9 cellular contexts compared by ENCODE assay signal in genomic region chr16:50202926-50203624, GRCh38. TPM values are rescaled to one million over a fixed set of nuclear protein-coding genes. Genes with fewer than 3 reads are reported as not detected.
DNase-seq lines count a peak whose midpoint lies in the region; ATAC-seq and TF ChIP-seq lines count a peak whose summit lies in the region.
"Had no signal": no experiment of that assay in that cellular context is flagged by ENCODE, and none has a peak within 500 bp of the region (broad histone marks: within the 10 kb centered on the region; RNA-seq: fewer than 3 reads in every experiment).

No MANE protein-coding gene starts in this region.

- peak overlapping the region in 3 of 4 donors; percentile 40 to 74 (median 70) for H3K27ac ChIP-seq in tibial nerve
- H3K27ac ChIP-seq: C4-2B had no signal

- no peaks in the 10 kb centered on the region for H3K36me3 ChIP-seq in tibial nerve

- H3K4me1 ChIP-seq in tibial nerve, result peaks cover 0 to 58% (median 28%) of the 10 kb centered on the region in 4 donors

- TF ChIP-seq POLR2A in tibial nerve (IDR thresholded peaks at IDR 0.05), result no peak

- peak overlapping the region; percentile 54 for H3K4me3 Mint-ChIP-seq in T-helper 2 cell treated with Interferon-gamma antibody and Interleukin-4, amounts not matched to agents 5 μg/mL and 100 μg/mL, for 36 hours
- no peak overlapping the region for H3K4me3 Mint-ChIP-seq in activated CD4-positive, alpha-beta memory T cell treated with anti-CD3 and anti-CD28 coated beads, Interleukin-2, amount 10 ng/mL, durations not matched to agents 7 days and 5 days

- H3K36me3 Mint-ChIP-seq in T-helper 2 cell treated with Interferon-gamma antibody and Interleukin-4, amounts not matched to agents 5 μg/mL and 100 μg/mL, for 36 hours (ENCODE audit: low read depth), result peaks cover 1% of the 10 kb centered on the region
- H3K36me3 Mint-ChIP-seq in activated CD4-positive, alpha-beta memory T cell treated with anti-CD3 and anti-CD28 coated beads, Interleukin-2, amount 10 ng/mL, durations not matched to agents 7 days and 5 days (ENCODE audit: low read depth), result peaks cover 2% of the 10 kb centered on the region

- CTCF ChIA-PET in activated CD4-positive, alpha-beta memory T cell treated with anti-CD3 and anti-CD28 coated beads, Interleukin-2, amount 10 ng/mL, durations not matched to agents 7 days and 5 days (lab: Charles Lee), result interaction anchor here (0.6 to 8.2 kb wide), 8 partner anchors 8 to 603 kb away, joined by 3 to 85 read pairs (median 4); partner anchors contain the start of gene CNEP1R1

- no peaks in the 10 kb centered on the region for H3K9me3 ChIP-seq in tibial nerve

- in situ Hi-C loops in astrocyte of the spinal cord (cut with HindIII; ENCODE audit: low sequenced_read_pairs), result no loop called here

- WGBS in tibial nerve, 2 donors, result 43% methylated on average over 5 of the region's 5 CpGs

- H3K27ac Mint-ChIP-seq in T-helper 2 cell treated with Interferon-gamma antibody and Interleukin-4, amounts not matched to agents 5 μg/mL and 100 μg/mL, for 36 hours, result peak overlapping the region; percentile 51
- H3K27ac Mint-ChIP-seq in activated CD4-positive, alpha-beta memory T cell treated with anti-CD3 and anti-CD28 coated beads, Interleukin-2, amount 10 ng/mL, durations not matched to agents 7 days and 5 days, result no peak overlapping the region

- H3K27me3 Mint-ChIP-seq in T-helper 2 cell treated with Interferon-gamma antibody and Interleukin-4, amounts not matched to agents 5 μg/mL and 100 μg/mL, for 36 hours (ENCODE audit: low read depth), result no peaks in the 10 kb centered on the region
- no peaks in the 10 kb centered on the region for H3K27me3 Mint-ChIP-seq in activated CD4-positive, alpha-beta memory T cell treated with anti-CD3 and anti-CD28 coated beads, Interleukin-2, amount 10 ng/mL, durations not matched to agents 7 days and 5 days

- no peaks in the 10 kb centered on the region for H3K27me3 ChIP-seq in tibial nerve

- intact Hi-C loops in left colon (cut with DNase I, micrococcal nuclease), result no loop called here

- TF ChIP-seq CTCF in astrocyte of the spinal cord (IDR thresholded peaks at IDR 0.05; ENCODE audit: low read depth, low read length) (no peak), tibial nerve (IDR thresholded peaks at IDR 0.05) (no peak)

- no peaks in the 10 kb centered on the region for H3K9me3 Mint-ChIP-seq in T-helper 2 cell treated with Interferon-gamma antibody and Interleukin-4, amounts not matched to agents 5 μg/mL and 100 μg/mL, for 36 hours
- H3K9me3 Mint-ChIP-seq in activated CD4-positive, alpha-beta memory T cell treated with anti-CD3 and anti-CD28 coated beads, Interleukin-2, amount 10 ng/mL, durations not matched to agents 7 days and 5 days, result no peaks in the 10 kb centered on the region

- H3K4me3 ChIP-seq in astrocyte of the spinal cord (ENCODE audit: low read depth, low read length) (no peak overlapping the region), tibial nerve (no peak overlapping the region)

- ATAC-seq in left colon (peak; percentile 72), HG02870 (IDR thresholded peaks at IDR 0.05; ENCODE audit: unreplicated experiment) (no peak)

- TF ChIP-seq EP300 in tibial nerve (IDR thresholded peaks at IDR 0.05), result peak in 1 of 2 donors; percentile 36

- POLR2A ChIA-PET in activated CD4-positive, alpha-beta memory T cell treated with anti-CD3 and anti-CD28 coated beads, Interleukin-2, amount 10 ng/mL, durations not matched to agents 7 days and 5 days (lab: Charles Lee), result interaction anchor here (1.4 kb wide), 1 partner anchor 48 kb away, joined by 3 read pairs; no protein-coding TSS in a partner anchor

- H3K4me1 Mint-ChIP-seq in T-helper 2 cell treated with Interferon-gamma antibody and Interleukin-4, amounts not matched to agents 5 μg/mL and 100 μg/mL, for 36 hours (ENCODE audit: low read depth), result peaks cover 29% of the 10 kb centered on the region
- H3K4me1 Mint-ChIP-seq in activated CD4-positive, alpha-beta memory T cell treated with anti-CD3 and anti-CD28 coated beads, Interleukin-2, amount 10 ng/mL, durations not matched to agents 7 days and 5 days, result peaks cover 42% of the 10 kb centered on the region

- DNase-seq in T-helper 2 cell treated with Interferon-gamma antibody and Interleukin-4, amounts not matched to agents 5 μg/mL and 100 μg/mL, for 36 hours (ENCODE audit: low spot score), result no peak
- no peak for DNase-seq in T-helper 2 cell
- peak; percentile 95 for DNase-seq in astrocyte of the spinal cord (ENCODE audit: low read depth, low spot score)
- DNase-seq in left colon, result no peak
- peak in 1 of 2 donors; percentile 51 for DNase-seq in tibial nerve (ENCODE audit: low spot score in 2 of 2)
- DNase-seq in activated CD4-positive, alpha-beta memory T cell treated with anti-CD3 and anti-CD28 coated beads, Interleukin-2, amount 10 ng/mL, durations not matched to agents 7 days and 5 days, result no peak
- no peak for DNase-seq in GDM1 (lab: John Stamatoyannopoulos, UW)

RNA-seq across cellular contexts. Expression of gene TENT4B, which starts 50.0 kb away (rescaled TPM):
- total RNA-seq in left colon (10 to 100 TPM; 10.6 to 13.3 TPM), tibial nerve (10 to 100 TPM; 11.7 to 18.6 (median 16.5) TPM)
- 10 to 100 TPM; 17.5 to 18.0 TPM for total RNA-seq in activated CD4-positive, alpha-beta memory T cell treated with anti-CD3 and anti-CD28 coated beads, Interleukin-2, amount 10 ng/mL, durations not matched to agents 7 days and 5 days
